In the genomic region with DNA sequence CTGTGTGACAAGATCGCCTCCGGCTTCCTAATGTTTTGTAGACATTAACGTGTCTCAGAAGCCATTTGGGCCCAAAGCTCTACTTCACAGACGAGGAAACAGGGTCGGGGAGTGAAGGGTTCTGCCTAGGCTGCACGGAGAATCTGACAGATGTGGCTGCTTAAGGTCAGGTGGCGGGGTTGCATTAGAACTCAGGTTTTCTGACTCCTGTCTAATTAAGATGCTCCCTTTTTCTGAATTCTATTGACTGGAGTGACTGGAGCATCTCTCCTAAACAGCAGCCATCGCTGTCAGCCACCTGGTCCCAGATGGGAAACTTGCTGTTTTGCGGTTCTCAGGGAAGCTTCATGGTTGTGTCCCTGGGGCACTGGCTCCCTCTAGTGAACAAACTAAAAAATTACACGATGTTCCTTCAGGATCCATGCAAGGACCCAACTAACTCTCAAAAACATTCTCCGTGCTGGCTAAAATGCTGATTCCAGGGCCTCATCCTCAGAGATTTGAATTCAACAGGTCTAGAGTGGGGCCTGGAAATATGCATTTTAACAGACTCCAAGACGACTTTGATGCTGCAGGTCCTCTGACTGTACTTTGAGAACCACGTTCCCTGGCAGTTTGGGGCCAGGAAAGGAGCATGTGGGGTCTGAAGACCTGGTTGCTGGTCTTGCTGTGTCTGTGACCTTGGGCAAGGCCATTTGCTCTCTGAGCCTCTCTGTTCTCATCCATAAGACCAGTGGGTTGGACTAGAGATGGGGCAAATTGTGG, we compare ENCODE assay signal across 8 cellular contexts.
A peak's percentile ranks its signal among the peaks of the same experiment; 100 is the strongest.
DNase-seq lines count a peak whose midpoint lies in the region; ATAC-seq and TF ChIP-seq lines count a peak whose summit lies in the region.

No MANE protein-coding gene starts in this region.

- no peak overlapping the region for H3K27ac Mint-ChIP-seq in CD8-positive, alpha-beta T cell
- H3K27ac Mint-ChIP-seq in activated naive CD8-positive, alpha-beta T cell treated with anti-CD3 and anti-CD28 coated beads for 36 hours, result no peak overlapping the region

- no peak overlapping the region for H2AFZ ChIP-seq in PC-9

- intact Hi-C loops in CD8-positive, alpha-beta T cell (cut with DNase I, micrococcal nuclease), result loop anchor here (1.0 kb wide), 1 partner anchor 195 kb away; no protein-coding TSS in a partner anchor
- intact Hi-C loops in PC-9 (cut with micrococcal nuclease; ENCODE audit: unreplicated experiment), result loop anchor here (1.0 to 10.0 kb wide), 2 partner anchors 195 to 742 kb away; no protein-coding TSS in a partner anchor
- intact Hi-C loops in Right ventricle myocardium inferior (cut with DNase I), result loop anchor here (1.0 kb wide), 1 partner anchor 195 kb away; no protein-coding TSS in a partner anchor
- intact Hi-C loops in posterior cingulate gyrus (cut with DNase I), result loop anchor here (1.0 kb wide), 1 partner anchor 195 kb away; no protein-coding TSS in a partner anchor

- H3K9me2 ChIP-seq in PC-9 (ENCODE audit: insufficient read depth), result no peaks in the 10 kb centered on the region

- CTCF ChIA-PET in CD8-positive, alpha-beta T cell (lab: Charles Lee), result interaction anchor here (0.7 to 10.1 kb wide), 17 partner anchors 9 to 311 kb away, joined by 3 to 126 read pairs (median 4); no protein-coding TSS in a partner anchor
- CTCF ChIA-PET in PC-9 (lab: Charles Lee), result interaction anchor here (0.6 kb wide), 1 partner anchor 195 kb away, joined by 4 read pairs; no protein-coding TSS in a partner anchor

- no peak for ATAC-seq in CD8-positive, alpha-beta T cell
- ATAC-seq in Right ventricle myocardium inferior (peak; percentile 32), HG02840 (IDR thresholded peaks at IDR 0.05; ENCODE audit: low FRiP score, unreplicated experiment) (no peak), GM21390 (IDR thresholded peaks at IDR 0.05; ENCODE audit: unreplicated experiment) (no peak)

- peak; percentile 68 for TF ChIP-seq CTCF in CD8-positive, alpha-beta T cell (IDR thresholded peaks at IDR 0.05)
- TF ChIP-seq CTCF in HFF-Myc (IDR thresholded peaks at IDR 0.05; ENCODE audit: low read depth, low read length, missing control alignments) (peak; percentile 72), PC-9 (conservative IDR thresholded peaks at IDR 0.05) (peak; percentile 84)

- H3F3A ChIP-seq in PC-9 (ENCODE audit: insufficient read depth, low read depth), result no peaks in the 10 kb centered on the region

- H3K4me3 ChIP-seq in CD8-positive, alpha-beta T cell (ENCODE audit: low read depth, low read length), result no peak overlapping the region
- H3K4me3 ChIP-seq in HFF-Myc (replicated peaks; ENCODE audit: low read depth, low read length), result no peak overlapping the region
- H3K4me3 ChIP-seq in PC-9, result no peak overlapping the region

- H3K9me3 Mint-ChIP-seq in CD8-positive, alpha-beta T cell, result peaks cover 7% of the 10 kb centered on the region
- H3K9me3 Mint-ChIP-seq in activated naive CD8-positive, alpha-beta T cell treated with anti-CD3 and anti-CD28 coated beads for 36 hours, result peaks cover 15% of the 10 kb centered on the region

- no peaks in the 10 kb centered on the region for H4K20me1 ChIP-seq in PC-9 (ENCODE audit: insufficient read depth)

- no peaks in the 10 kb centered on the region for H3K79me2 ChIP-seq in PC-9 (ENCODE audit: low read depth)

- H3K4me1 ChIP-seq in CD8-positive, alpha-beta T cell (ENCODE audit: insufficient read depth, low read length), result no peaks in the 10 kb centered on the region
- H3K4me1 ChIP-seq in PC-9 (replicated peaks; ENCODE audit: insufficient read depth), result no peaks in the 10 kb centered on the region

- H3K4me1 Mint-ChIP-seq in CD8-positive, alpha-beta T cell (ENCODE audit: low read depth), result peaks cover 2% of the 10 kb centered on the region
- peaks cover 28% of the 10 kb centered on the region for H3K4me1 Mint-ChIP-seq in activated naive CD8-positive, alpha-beta T cell treated with anti-CD3 and anti-CD28 coated beads for 36 hours

- H3K4me3 Mint-ChIP-seq in CD8-positive, alpha-beta T cell, result no peak overlapping the region
- H3K4me3 Mint-ChIP-seq in activated naive CD8-positive, alpha-beta T cell treated with anti-CD3 and anti-CD28 coated beads for 36 hours, result no peak overlapping the region

- H3K27ac ChIP-seq in CD8-positive, alpha-beta T cell (ENCODE audit: low read depth, low read length), result no peak overlapping the region
- no peak overlapping the region for H3K27ac ChIP-seq in PC-9

- H3K27me3 ChIP-seq in CD8-positive, alpha-beta T cell (ENCODE audit: insufficient read depth, low read length), result peaks cover 5% of the 10 kb centered on the region
- H3K27me3 ChIP-seq in PC-9 (ENCODE audit: insufficient read depth, low read depth), result peaks cover 44% of the 10 kb centered on the region

- no TSS peak for BruUV-seq in PC-9 (replicated peaks; lab: Mats Ljungman, UMichigan)

- H3K36me3 Mint-ChIP-seq in CD8-positive, alpha-beta T cell, result no peaks in the 10 kb centered on the region
- H3K36me3 Mint-ChIP-seq in activated naive CD8-positive, alpha-beta T cell treated with anti-CD3 and anti-CD28 coated beads for 36 hours, result peaks cover 13% of the 10 kb centered on the region

- no peaks in the 10 kb centered on the region for H3K36me3 ChIP-seq in CD8-positive, alpha-beta T cell (ENCODE audit: insufficient read depth, low read length)
- H3K36me3 ChIP-seq in PC-9 (ENCODE audit: low read depth), result no peaks in the 10 kb centered on the region

- DNase-seq in CD8-positive, alpha-beta T cell, result peak in 5 of 7 experiments; percentile 16 to 67 (median 25)
- DNase-seq in HFF-Myc (ENCODE audit: extremely low read depth, low read depth) (no peak), PC-9 (peak in 1 of 2 experiments; percentile 13), Right ventricle myocardium inferior (ENCODE audit: missing footprints) (no peak), posterior cingulate gyrus (peak in 7 of 10 donors; percentile 28 to 87 (median 46))
- peak; percentile 39 for DNase-seq in activated naive CD8-positive, alpha-beta T cell treated with anti-CD3 and anti-CD28 coated beads for 36 hours

- POLR2A ChIA-PET in CD8-positive, alpha-beta T cell (lab: Charles Lee), result interaction anchor here (1.0 kb wide), 1 partner anchor 195 kb away, joined by 3 read pairs; no protein-coding TSS in a partner anchor
- POLR2A ChIA-PET in PC-9 (lab: Charles Lee; ENCODE audit: unreplicated experiment), result no interaction called here

- no peak overlapping the region for H3K4me2 ChIP-seq in PC-9

- no peaks in the 10 kb centered on the region for H3K9me3 ChIP-seq in CD8-positive, alpha-beta T cell (ENCODE audit: low read length)
- no peaks in the 10 kb centered on the region for H3K9me3 ChIP-seq in PC-9 (ENCODE audit: insufficient read depth, low read depth)

- peaks cover 28% of the 10 kb centered on the region for H3K27me3 Mint-ChIP-seq in CD8-positive, alpha-beta T cell (ENCODE audit: low read depth)
- peaks cover 40% of the 10 kb centered on the region for H3K27me3 Mint-ChIP-seq in activated naive CD8-positive, alpha-beta T cell treated with anti-CD3 and anti-CD28 coated beads for 36 hours

Comparison
In these comparisons a context has a peak if more than half of its experiments do, and no peak if none do; other contexts are left out.
1. DNase-seq: peak in CD8-positive, alpha-beta T cell (5 of 7), activated naive CD8-positive, alpha-beta T cell treated with anti-CD3 and anti-CD28 coated beads for 36 hours (single experiment) and posterior cingulate gyrus (7 of 10); none in HFF-Myc (single experiment) and Right ventricle myocardium inferior (single experiment).
2. Peak in every context shown above with its lines, with median percentiles within 50 percentile points of each other: CTCF ChIP-seq.